ENCODE assay signal across 12 cellular contexts in the genomic region with DNA sequence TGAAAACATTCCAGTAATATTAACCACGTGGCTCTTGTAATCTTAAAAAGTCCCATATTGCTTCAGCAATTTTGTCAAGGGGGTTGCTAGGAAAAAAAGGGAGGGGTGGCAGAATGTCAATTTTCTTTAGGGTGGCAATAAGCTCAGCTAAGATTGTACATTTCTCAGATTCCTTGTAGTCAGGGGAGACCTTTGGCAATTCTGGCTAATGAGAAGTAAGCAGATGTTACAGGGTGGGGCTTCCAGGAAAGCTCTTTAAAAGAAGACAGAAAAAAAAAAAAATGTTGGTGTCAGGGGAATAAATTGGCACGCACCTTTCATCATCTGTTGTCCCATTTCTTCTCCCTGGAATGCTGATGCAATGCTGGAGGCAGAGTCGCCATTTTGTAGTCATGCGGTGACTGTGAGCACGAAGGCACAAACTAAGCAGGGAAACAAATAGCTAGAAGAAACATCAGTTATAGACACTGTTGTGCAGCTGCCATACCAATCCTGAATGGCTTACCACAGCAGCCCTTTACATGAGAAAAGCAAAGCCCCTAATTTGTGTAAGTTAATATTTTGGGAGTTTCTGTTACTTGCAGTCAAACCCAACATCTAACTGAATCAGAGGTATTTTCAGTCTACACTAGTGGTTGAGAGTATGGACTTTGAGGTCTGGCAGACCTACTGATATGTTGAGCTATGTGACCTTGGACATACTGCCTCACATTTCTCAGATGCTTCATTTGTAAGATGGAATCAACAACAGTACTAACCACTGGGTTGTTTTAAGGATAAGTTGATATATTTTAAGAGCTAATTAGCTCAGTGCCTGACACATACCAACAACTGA. TPM values are rescaled to one million over a fixed set of nuclear protein-coding genes. Genes with fewer than 3 reads are reported as not detected.
DNase-seq lines count a peak whose midpoint lies in the region; ATAC-seq, FAIRE-seq and TF ChIP-seq lines count a peak whose summit lies in the region.
"Had no signal": no experiment of that assay in that cellular context is flagged by ENCODE, and none has a peak within 500 bp of the region (broad histone marks: within the 10 kb centered on the region; RNA-seq: fewer than 3 reads in every experiment).

No MANE protein-coding gene starts in this region.

- peaks cover 18% of the 10 kb centered on the region for H3K4me1 Mint-ChIP-seq in osteocyte (ENCODE audit: unreplicated experiment)

- intact Hi-C loops in K562 (cut with micrococcal nuclease), result no loop called here

- ATAC-seq in GM19328 (IDR thresholded peaks at IDR 0.05; ENCODE audit: unreplicated experiment), result peak; percentile 30
- peak; percentile 31 for ATAC-seq in HG03095 (IDR thresholded peaks at IDR 0.05; ENCODE audit: unreplicated experiment)
- no peak for ATAC-seq in K562
- no peak for ATAC-seq in HG03457 (IDR thresholded peaks at IDR 0.05; ENCODE audit: unreplicated experiment)

- no peak for DNase-seq in K562 (ENCODE audit: extremely low read depth in 1 of 4, low spot score in 3 of 4)
- DNase-seq in HUDEP-2 (lab: John Stamatoyannopoulos, UW; ENCODE audit: unreplicated experiment in 76 of 76), result no peak
- no peak for DNase-seq in osteocyte (ENCODE audit: extremely low spot score, unreplicated experiment)
- no peak for DNase-seq in UCSD-AML1 (lab: John Stamatoyannopoulos, UW; ENCODE audit: unreplicated experiment)
- DNase-seq: activated effector memory CD4-positive, alpha-beta T cell treated with Interleukin-2 at 50 U/mL for 16 hours; effector CD4-positive, alpha-beta T cell; NCI-H1048; spleen had no signal

- H3K36me3 ChIP-seq in DOHH2 (ENCODE audit: control insufficient read depth, low read length) (peaks cover 13% of the 10 kb centered on the region), K562 (ENCODE audit: control insufficient read depth, insufficient read depth, low read length) (no peaks in the 10 kb centered on the region)
- H3K36me3 ChIP-seq: spleen had no signal

- H3K79me2 ChIP-seq in DOHH2 (ENCODE audit: control insufficient read depth, low read length), result no peaks in the 10 kb centered on the region
- H3K79me2 ChIP-seq in K562 (ENCODE audit: control insufficient read depth, insufficient read depth, low read length), result no peaks in the 10 kb centered on the region

- H3K27me3 ChIP-seq in DOHH2 (ENCODE audit: control insufficient read depth, low read length) (no peaks in the 10 kb centered on the region), K562 (ENCODE audit: control insufficient read depth in 2 of 2, insufficient read depth in 2 of 2, low read length in 2 of 2) (peaks cover 2 to 8% of the 10 kb centered on the region in 2 experiments; a peak in 3 of 5 replicates)
- H3K27me3 ChIP-seq: spleen had no signal

- TF ChIP-seq EP300 in K562 (IDR thresholded peaks at IDR 0.05; ENCODE audit: low read length), result no peak

- no peak overlapping the region for H3K4me3 Mint-ChIP-seq in osteocyte (ENCODE audit: unreplicated experiment)

- no peak for TF ChIP-seq RAD21 in K562 (CRISPR knock-in tag; conservative IDR thresholded peaks at IDR 0.05 in 1 of 2, IDR thresholded peaks at IDR 0.05 in 1 of 2)

- H3K9me3 Mint-ChIP-seq in osteocyte (ENCODE audit: unreplicated experiment), result peaks cover 18% of the 10 kb centered on the region

- FAIRE-seq in K562 (lab: Jason Lieb, UNC), result no peak

- CTCF ChIA-PET in K562 (lab: Yijun Ruan, JAX; ENCODE audit: low intra/inter-chr PET ratio), result no interaction called here

- H3K9me3 ChIP-seq in DOHH2 (ENCODE audit: control insufficient read depth, insufficient read depth, low read length) (peaks cover 4% of the 10 kb centered on the region; the same call in 1 of the 2 replicates), K562 (replicated peaks; ENCODE audit: control insufficient read depth, insufficient read depth, low read depth, low read length) (no peaks in the 10 kb centered on the region)

- POLR2A ChIA-PET in K562 (lab: Yijun Ruan, JAX), result interaction anchor here (0.6 to 1.7 kb wide), 4 partner anchors 13 to 534 kb away, joined by 3 to 5 read pairs (median 4); no protein-coding TSS in a partner anchor

- H3K9me1 ChIP-seq in K562 (ENCODE audit: control insufficient read depth, insufficient read depth, low read length), result no peaks in the 10 kb centered on the region

- no peak overlapping the region for H3K9ac ChIP-seq in K562 (ENCODE audit: insufficient read depth in 1 of 2, low read depth in 2 of 2, low read length in 2 of 2)

- no peak overlapping the region for H2AFZ ChIP-seq in K562 (ENCODE audit: low read depth, low read length)

- no peak for TF ChIP-seq POLR2A in K562 (conservative IDR thresholded peaks at IDR 0.05)

- no TSS peak for BruUV-seq in K562 (replicated peaks; lab: Mats Ljungman, UMichigan)

- peak overlapping the region; percentile 77; the same call in 1 of the 2 replicates for H3K4me2 ChIP-seq in DOHH2 (ENCODE audit: low read length)
- H3K4me2 ChIP-seq in K562 (ENCODE audit: insufficient read depth, low read length), result no peak overlapping the region

- 33% methylated on average over 5 of the region's 5 CpGs for WGBS in K562 (ENCODE audit: insufficient coverage, low coverage, missing lambda C conversion rate)

- H3F3A ChIP-seq in DOHH2 (ENCODE audit: control insufficient read depth, insufficient read depth), result peaks cover 21% of the 10 kb centered on the region

- no peaks in the 10 kb centered on the region for H3K27me3 Mint-ChIP-seq in osteocyte (ENCODE audit: unreplicated experiment)

- H3K36me3 Mint-ChIP-seq in osteocyte (ENCODE audit: unreplicated experiment), result peaks cover 3% of the 10 kb centered on the region

- no peaks in the 10 kb centered on the region for H3K9me2 ChIP-seq in DOHH2 (replicated peaks; ENCODE audit: control insufficient read depth, low read length)

- H3K27ac ChIP-seq in DOHH2 (ENCODE audit: low read depth, low read length), result peak overlapping the region; percentile 97
- H3K27ac ChIP-seq in K562 (ENCODE audit: extremely low read depth, low read depth, low read length), result no peak overlapping the region

- H3K4me1 ChIP-seq in DOHH2 (ENCODE audit: control insufficient read depth, low read length), result peaks cover 54% of the 10 kb centered on the region
- peaks cover 0 to 7% of the 10 kb centered on the region in 2 experiments; a peak in 2 of 5 replicates for H3K4me1 ChIP-seq in K562 (replicated peaks in 1 of 2; ENCODE audit: control insufficient read depth in 2 of 2, insufficient read depth in 2 of 2, low read length in 2 of 2)

- H3K4me3 ChIP-seq in DOHH2 (ENCODE audit: low read length) (0 out of 2 replicates have a peak overlapping the region, but pooled peaks have one; percentile 10), K562 (no peak overlapping the region)
- H3K4me3 ChIP-seq: spleen had no signal

- H4K20me1 ChIP-seq in DOHH2 (ENCODE audit: control insufficient read depth, insufficient read depth, low read depth, low read length) (no peaks in the 10 kb centered on the region), K562 (replicated peaks; ENCODE audit: control insufficient read depth, insufficient read depth, low read length) (no peaks in the 10 kb centered on the region)

- in situ Hi-C loops in K562 (cut with MboI), result no loop called here

- TF ChIP-seq CTCF in DOHH2 (IDR thresholded peaks at IDR 0.05; ENCODE audit: low read depth, low read length, poor library complexity, severe bottlenecking) (no peak), K562 (IDR thresholded peaks at IDR 0.05 in 2 of 3, conservative IDR thresholded peaks at IDR 0.05 in 1 of 3; ENCODE audit: insufficient read depth in 2 of 3, low read depth in 1 of 3, low read length in 3 of 3) (no peak), osteocyte (IDR thresholded peaks at IDR 0.05) (no peak)

- no peak overlapping the region for H3K27ac Mint-ChIP-seq in osteocyte (ENCODE audit: unreplicated experiment)

TF ChIP-seq in K562, 482 proteins besides CTCF, POLR2A, EP300 and RAD21 (continues in another document):
- TF ChIP-seq STAT5B (CRISPR knock-in tag; IDR thresholded peaks at IDR 0.05) (no peak), RBM25 (IDR thresholded peaks at IDR 0.05; ENCODE audit: low read depth, low read length, severe bottlenecking) (peak; percentile 99)

RNA-seq across cellular contexts. Expression of gene MRPS6, which starts 56.0 kb away (rescaled TPM):
- total RNA-seq in K562 (2011; cell fraction: chromatin; rRNA removed; ENCODE audit: low replicate concordance), result 32.3 and 65.6 TPM in 2 replicates
- 16.3 and 20.5 TPM in 2 replicates for total RNA-seq in K562 (2011; cell fraction: nucleolus; rRNA removed)
- 51.1 and 85.3 TPM in 2 replicates for total RNA-seq in K562 (2011; cell fraction: nucleoplasm; rRNA removed)
- total RNA-seq in K562 (2014; rRNA removed) (24.6 and 27.7 TPM in 2 replicates), K562 (2014; rRNA removed; fragmentation: Illumina TruSeq; extraction: Trizol) (32.3 and 41.3 TPM in 2 replicates), K562 (2015; rRNA removed; fragmentation: Illumina TruSeq; extraction: Trizol) (26.1 and 27.0 TPM in 2 replicates), K562 (2021) (61.6 and 67.6 TPM in 2 replicates), osteocyte (114 and 124 TPM in 2 replicates)
- polyA plus RNA-seq in K562 (2011; rRNA removed) (37.8 and 39.8 TPM in 2 replicates), K562 (2014; fragmentation: Illumina TruSeq; extraction: Trizol) (68.2 and 72.0 TPM in 2 replicates), K562 (2014; fragmentation: Nextera tagmentation; extraction: Ambion mirVana) (10 to 100 TPM; 31.5 to 39.3 TPM), K562 (2014; rRNA removed) (51.9 and 55.0 TPM in 2 replicates)
- polyA plus RNA-seq in K562 (2011; cell fraction: cytosol; rRNA removed), result 32.8 and 39.1 TPM in 2 replicates
- polyA plus RNA-seq in K562 (2011; cell fraction: nucleus; rRNA removed), result 51.4 and 65.2 TPM in 2 replicates
- polyA plus RNA-seq in K562 (2012), result 60.8 and 80.0 TPM in 2 replicates
- polyA minus RNA-seq in K562 (2011; rRNA and poly(A)+ RNA removed), result 26.4 and 29.9 TPM in 2 replicates
- 15.9 and 17.2 TPM in 2 replicates for polyA minus RNA-seq in K562 (2011; cell fraction: cytosol; rRNA and poly(A)+ RNA removed)
- polyA minus RNA-seq in K562 (2011; cell fraction: nucleus; rRNA and poly(A)+ RNA removed), result 36.5 and 42.4 TPM in 2 replicates

RNA-seq across cellular contexts. Expression of gene SLC5A3, which starts 56.0 kb away (rescaled TPM):
- 44.3 and 119 TPM in 2 replicates for total RNA-seq in K562 (2011; cell fraction: chromatin; rRNA removed; ENCODE audit: low replicate concordance)
- 25.8 and 32.5 TPM in 2 replicates for total RNA-seq in K562 (2011; cell fraction: nucleolus; rRNA removed)
- total RNA-seq in K562 (2011; cell fraction: nucleoplasm; rRNA removed), result 67.2 and 119 TPM in 2 replicates
- total RNA-seq in K562 (2014; rRNA removed) (6.9 and 7.6 TPM in 2 replicates), K562 (2014; rRNA removed; fragmentation: Illumina TruSeq; extraction: Trizol) (16.7 TPM in 2 replicates), K562 (2015; rRNA removed; fragmentation: Illumina TruSeq; extraction: Trizol) (16.4 and 17.2 TPM in 2 replicates), K562 (2021) (12.1 and 13.6 TPM in 2 replicates), osteocyte (63.9 and 68.2 TPM in 2 replicates)
- polyA plus RNA-seq in K562 (2011; rRNA removed) (19.4 and 20.6 TPM in 2 replicates), K562 (2014; fragmentation: Illumina TruSeq; extraction: Trizol) (6.7 and 9.0 TPM in 2 replicates), K562 (2014; fragmentation: Nextera tagmentation; extraction: Ambion mirVana) (1 to 10 TPM; 2.9 to 3.4 TPM), K562 (2014; rRNA removed) (5.4 and 7.1 TPM in 2 replicates)
- polyA plus RNA-seq in K562 (2011; cell fraction: cytosol; rRNA removed), result 3.6 and 12.2 TPM in 2 replicates
- 30.2 and 47.9 TPM in 2 replicates for polyA plus RNA-seq in K562 (2011; cell fraction: nucleus; rRNA removed)
- 6.1 and 7.8 TPM in 2 replicates for polyA plus RNA-seq in K562 (2012)
- 58.5 and 67.8 TPM in 2 replicates for polyA minus RNA-seq in K562 (2011; rRNA and poly(A)+ RNA removed)
- 23.0 and 26.3 TPM in 2 replicates for polyA minus RNA-seq in K562 (2011; cell fraction: cytosol; rRNA and poly(A)+ RNA removed)
- polyA minus RNA-seq in K562 (2011; cell fraction: nucleus; rRNA and poly(A)+ RNA removed), result 61.1 and 106 TPM in 2 replicates

Comparison
In these comparisons a context has a peak if more than half of its experiments do, and no peak if none do; other contexts are left out.
1. ATAC-seq: peak in GM19328 (single experiment) and HG03095 (single experiment); none in K562 (single experiment) and HG03457 (single experiment).